13 cellular contexts compared by ENCODE assay signal in the genomic region with DNA sequence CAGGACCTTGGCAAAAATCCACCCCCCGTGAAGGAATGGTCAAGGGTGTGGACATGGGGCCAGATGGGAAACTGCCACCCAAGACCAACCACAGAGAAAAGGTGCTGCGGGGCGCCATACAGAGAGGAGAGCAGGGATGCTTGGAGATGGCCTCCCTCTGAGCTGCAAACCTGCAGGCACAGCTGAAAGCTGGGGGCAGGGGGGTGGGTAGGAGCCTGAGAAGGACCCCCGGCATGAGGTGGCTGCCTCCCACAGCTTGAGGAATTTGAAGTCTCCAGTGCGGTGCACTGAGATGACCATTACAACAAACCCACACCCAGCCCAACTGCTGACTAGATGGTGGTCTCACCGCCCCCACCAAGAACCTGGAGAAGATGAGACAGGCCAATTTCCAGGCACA.
A peak's percentile ranks its signal among the peaks of the same experiment; 100 is the strongest.
DNase-seq lines count a peak whose midpoint lies in the region; ATAC-seq, FAIRE-seq and TF ChIP-seq lines count a peak whose summit lies in the region.
"Had no signal": no experiment of that assay in that cellular context is flagged by ENCODE, and none has a peak within 500 bp of the region (broad histone marks: within the 10 kb centered on the region; RNA-seq: fewer than 3 reads in every experiment).

No MANE protein-coding gene starts in this region.

- no peak overlapping the region; the same call in 1 of the 2 replicates for H3K27ac ChIP-seq in HUES6 (ENCODE audit: low read depth, low read length)
- H3K27ac ChIP-seq in iPS-20b (ENCODE audit: low read length): peak overlapping the region; percentile 8
- H3K27ac ChIP-seq: BLaER1 treated with 17β-estradiol and CSF1 and Interleukin-3, amounts not matched to agents 10 nM and 100 nM had no signal

- FAIRE-seq in HTR-8/SVneo (lab: Jason Lieb, UNC): no peak
- no peak for FAIRE-seq in H54 (lab: Jason Lieb, UNC)
- FAIRE-seq: GM12891 had no signal

- intact Hi-C loops in sciatic nerve (cut with DNase I): no loop called here

- no peak for TF ChIP-seq POLR2A in H54 (IDR thresholded peaks at IDR 0.05; ENCODE audit: low read depth, low read length)

- no peak for TF ChIP-seq CTCF in GM13976 (IDR thresholded peaks at IDR 0.05; ENCODE audit: borderline replicate concordance, control extremely low read depth, extremely low read depth, insufficient read depth, missing control alignments)

- H3K9ac ChIP-seq in HUES6 (ENCODE audit: low read length) (peak overlapping the region; percentile 2), iPS-20b (ENCODE audit: low read depth, low read length) (no peak overlapping the region; the same call in 1 of the 2 replicates)
- H3K9ac ChIP-seq: BLaER1 treated with 17β-estradiol and CSF1 and Interleukin-3, amounts not matched to agents 10 nM and 100 nM had no signal

- peak; percentile 3 for DNase-seq in GM13976 (ENCODE audit: low spot score)
- peak; percentile 38 for DNase-seq in sciatic nerve (ENCODE audit: low spot score)
- no peak for DNase-seq in HTR-8/SVneo (ENCODE audit: insufficient read length, low spot score)
- no peak for DNase-seq in H54 (ENCODE audit: insufficient read length, low spot score)
- DNase-seq: ACHN; CD4-positive, CD25-positive, alpha-beta regulatory T cell; IMR-90; KBM-7 had no signal

- H3K27me3 ChIP-seq in HUES6 (ENCODE audit: control insufficient read depth, insufficient read depth, low read length) (no peaks in the 10 kb centered on the region), iPS-20b (ENCODE audit: insufficient read depth, low read length) (no peaks in the 10 kb centered on the region)
- H3K27me3 ChIP-seq: BLaER1 treated with 17β-estradiol and CSF1 and Interleukin-3, amounts not matched to agents 10 nM and 100 nM had no signal

- peaks cover 33% of the 10 kb centered on the region for H3K4me1 ChIP-seq in HUES6 (ENCODE audit: control insufficient read depth, insufficient read depth, low read length)
- H3K4me1 ChIP-seq in iPS-20b (ENCODE audit: insufficient read depth, low read length): peaks cover 7% of the 10 kb centered on the region; the same call in 1 of the 2 replicates

- peaks cover 18% of the 10 kb centered on the region for H3K36me3 ChIP-seq in HUES6 (ENCODE audit: control insufficient read depth, insufficient read depth, low read length)
- no peaks in the 10 kb centered on the region for H3K36me3 ChIP-seq in iPS-20b (ENCODE audit: insufficient read depth, low read depth, low read length)
- H3K36me3 ChIP-seq: BLaER1 treated with 17β-estradiol and CSF1 and Interleukin-3, amounts not matched to agents 10 nM and 100 nM had no signal

- in situ Hi-C loops in GM13976 (cut with MboI; ENCODE audit: low sequenced_read_pairs, unreplicated experiment): no loop called here

- no peak for ATAC-seq in sciatic nerve
- ATAC-seq in HG03159 (IDR thresholded peaks at IDR 0.05; ENCODE audit: unreplicated experiment): no peak

- H3K4me3 ChIP-seq in HUES6 (ENCODE audit: low read depth, low read length): no peak overlapping the region
- H3K4me3 ChIP-seq in iPS-20b (ENCODE audit: low read length): no peak overlapping the region
- H3K4me3 ChIP-seq: BLaER1 treated with 17β-estradiol and CSF1 and Interleukin-3, amounts not matched to agents 10 nM and 100 nM had no signal

- H3K9me3 ChIP-seq in HUES6 (ENCODE audit: control insufficient read depth, insufficient read depth, low read depth, low read length) (no peaks in the 10 kb centered on the region; the same call in 1 of the 2 replicates), iPS-20b (ENCODE audit: insufficient read depth, low read depth, low read length) (no peaks in the 10 kb centered on the region)
- H3K9me3 ChIP-seq: BLaER1 treated with 17β-estradiol and CSF1 and Interleukin-3, amounts not matched to agents 10 nM and 100 nM had no signal

Comparison
In these comparisons a context has a peak if more than half of its experiments do, and no peak if none do; other contexts are left out.
1. DNase-seq: peak in GM13976 (single experiment) and sciatic nerve (single experiment); none in HTR-8/SVneo (single experiment) and H54 (single experiment).